In the genomic region with DNA sequence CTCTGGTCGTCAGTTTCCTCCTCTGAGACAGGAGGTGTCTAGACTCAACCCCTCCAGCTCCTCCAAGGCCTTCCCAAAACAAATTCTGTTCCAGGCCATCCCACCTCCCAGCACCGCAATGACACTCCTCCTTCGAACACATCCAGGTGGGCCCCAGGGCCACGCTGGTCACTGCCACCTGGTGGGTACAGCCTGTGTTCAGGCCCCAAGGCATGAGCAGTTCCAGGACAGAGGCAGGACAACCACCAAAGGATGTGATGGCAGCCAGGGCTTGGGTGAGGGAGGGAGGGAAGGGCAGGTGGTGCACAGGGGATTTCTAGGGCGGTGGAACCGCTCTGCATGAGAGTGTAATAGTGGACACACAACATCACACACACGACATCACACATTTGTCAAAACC, we compare ENCODE assay signal across 18 cellular contexts.
"Had no signal": no experiment of that assay in that cellular context is flagged by ENCODE, and none has a peak within 500 bp of the region (broad histone marks: within the 10 kb centered on the region; RNA-seq: fewer than 3 reads in every experiment).

No MANE protein-coding gene starts in this region.

- H3K4me3 ChIP-seq: coronary artery, dorsolateral prefrontal cortex, heart left ventricle, left lung, suprapubic skin, thyroid gland, upper lobe of left lung, vagina had no signal

- H3K9me3 ChIP-seq: heart left ventricle, left lung, suprapubic skin, thyroid gland, upper lobe of left lung, vagina had no signal

- DNase-seq: dorsolateral prefrontal cortex; effector CD8-positive, alpha-beta T cell; foreskin melanocyte; hypothalamus; mammary epithelial cell; naive thymus-derived CD4-positive, alpha-beta T cell; nephron progenitor cell; small intestine; stimulated activated CD4-positive, alpha-beta T cell treated with anti-CD3 and anti-CD28 coated beads, Interleukin-2, amount 100 ng/mL, for 48 hours; stimulated activated naive CD8-positive, alpha-beta T cell treated with anti-CD3 and anti-CD28 coated beads, Interleukin-15, Interleukin-2, amounts not matched to agents 100 U/mL and 50 U/mL, for 24 hours; thyroid gland; upper lobe of left lung had no signal

- FAIRE-seq: islet of Langerhans, small intestine had no signal

- H3K27ac ChIP-seq: coronary artery, heart left ventricle, left lung, suprapubic skin, thyroid gland, upper lobe of left lung, vagina had no signal

- H3K36me3 ChIP-seq: heart left ventricle, left lung, suprapubic skin, thyroid gland, upper lobe of left lung, vagina had no signal

- ATAC-seq: heart left ventricle; left lung; naive thymus-derived CD4-positive, alpha-beta T cell; stimulated activated naive CD8-positive, alpha-beta T cell treated with anti-CD3 and anti-CD28 coated beads, Interleukin-15, Interleukin-2, amounts not matched to agents 100 U/mL and 50 U/mL, for 24 hours had no signal

- H3K27me3 ChIP-seq: dorsolateral prefrontal cortex, heart left ventricle, left lung, suprapubic skin, thyroid gland, upper lobe of left lung, vagina had no signal
